1 cellular context compared by ENCODE assay signal in the genomic region with DNA sequence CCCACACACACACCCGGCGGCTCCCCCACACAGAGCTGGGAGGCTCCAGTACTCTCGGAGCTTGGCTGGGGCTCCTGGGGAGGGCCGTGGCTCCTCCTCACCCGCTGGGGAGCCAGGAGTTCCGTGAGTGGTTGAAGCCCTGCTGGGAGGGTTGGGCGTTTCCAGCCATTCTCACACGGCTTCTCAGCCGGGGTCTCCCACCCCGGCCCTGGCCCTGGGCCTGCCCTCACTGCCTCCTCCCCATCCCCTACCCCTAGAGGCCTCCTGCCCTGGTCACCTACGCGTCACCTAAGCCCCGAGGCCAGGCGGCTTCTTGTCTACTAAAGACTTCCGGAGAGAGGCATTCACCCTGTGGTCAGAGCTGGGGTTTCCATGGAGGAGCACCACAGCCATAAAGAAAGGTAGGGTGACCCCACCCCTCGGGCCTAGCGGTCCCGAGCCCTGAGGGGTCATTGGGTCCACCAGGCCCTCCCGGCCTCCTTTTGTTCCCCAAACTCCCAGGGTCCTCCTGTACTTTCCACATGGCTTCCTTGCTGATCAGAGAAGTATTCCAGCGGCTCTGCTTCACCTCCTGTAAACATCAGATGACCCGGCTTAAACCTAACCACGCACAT.
TF ChIP-seq lines count a peak whose summit lies in the region.

No MANE protein-coding gene starts in this region.

TF ChIP-seq in HepG2, 621 proteins besides CTCF, POLR2A, EP300 and RAD21 (continued from another document and continues in another):
- TF ChIP-seq, protein P1, sequence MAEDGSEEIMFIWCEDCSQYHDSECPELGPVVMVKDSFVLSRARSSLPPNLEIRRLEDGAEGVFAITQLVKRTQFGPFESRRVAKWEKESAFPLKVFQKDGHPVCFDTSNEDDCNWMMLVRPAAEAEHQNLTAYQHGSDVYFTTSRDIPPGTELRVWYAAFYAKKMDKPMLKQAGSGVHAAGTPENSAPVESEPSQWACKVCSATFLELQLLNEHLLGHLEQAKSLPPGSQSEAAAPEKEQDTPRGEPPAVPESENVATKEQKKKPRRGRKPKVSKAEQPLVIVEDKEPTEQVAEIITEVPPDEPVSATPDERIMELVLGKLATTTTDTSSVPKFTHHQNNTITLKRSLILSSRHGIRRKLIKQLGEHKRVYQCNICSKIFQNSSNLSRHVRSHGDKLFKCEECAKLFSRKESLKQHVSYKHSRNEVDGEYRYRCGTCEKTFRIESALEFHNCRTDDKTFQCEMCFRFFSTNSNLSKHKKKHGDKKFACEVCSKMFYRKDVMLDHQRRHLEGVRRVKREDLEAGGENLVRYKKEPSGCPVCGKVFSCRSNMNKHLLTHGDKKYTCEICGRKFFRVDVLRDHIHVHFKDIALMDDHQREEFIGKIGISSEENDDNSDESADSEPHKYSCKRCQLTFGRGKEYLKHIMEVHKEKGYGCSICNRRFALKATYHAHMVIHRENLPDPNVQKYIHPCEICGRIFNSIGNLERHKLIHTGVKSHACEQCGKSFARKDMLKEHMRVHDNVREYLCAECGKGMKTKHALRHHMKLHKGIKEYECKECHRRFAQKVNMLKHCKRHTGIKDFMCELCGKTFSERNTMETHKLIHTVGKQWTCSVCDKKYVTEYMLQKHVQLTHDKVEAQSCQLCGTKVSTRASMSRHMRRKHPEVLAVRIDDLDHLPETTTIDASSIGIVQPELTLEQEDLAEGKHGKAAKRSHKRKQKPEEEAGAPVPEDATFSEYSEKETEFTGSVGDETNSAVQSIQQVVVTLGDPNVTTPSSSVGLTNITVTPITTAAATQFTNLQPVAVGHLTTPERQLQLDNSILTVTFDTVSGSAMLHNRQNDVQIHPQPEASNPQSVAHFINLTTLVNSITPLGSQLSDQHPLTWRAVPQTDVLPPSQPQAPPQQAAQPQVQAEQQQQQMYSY (CRISPR knock-in tag; IDR thresholded peaks at IDR 0.05), result no peak
- TF ChIP-seq ZNF850 (CRISPR knock-in tag; conservative IDR thresholded peaks at IDR 0.05), result no peak
- peak; percentile 56; the same call in 1 of the 2 replicates for TF ChIP-seq CREM (IDR thresholded peaks at IDR 0.05)
- TF ChIP-seq CREM (CRISPR knock-in tag; IDR thresholded peaks at IDR 0.05), result no peak
- no peak for TF ChIP-seq ZSCAN12 (CRISPR knock-in tag; IDR thresholded peaks at IDR 0.05)
- no peak for TF ChIP-seq ZNF577 (CRISPR knock-in tag; IDR thresholded peaks at IDR 0.05; ENCODE audit: borderline replicate concordance, low read depth)
- TF ChIP-seq SSRP1 (CRISPR knock-in tag; IDR thresholded peaks at IDR 0.05), result no peak
- no peak for TF ChIP-seq MXD4 (CRISPR knock-in tag; IDR thresholded peaks at IDR 0.05)
- TF ChIP-seq ZNF883 (CRISPR knock-in tag; IDR thresholded peaks at IDR 0.05; ENCODE audit: not compliant biosample characterization), result no peak
- peak; percentile 28; the same call in 1 of the 2 replicates for TF ChIP-seq ZNF792 (CRISPR knock-in tag; IDR thresholded peaks at IDR 0.05)
- TF ChIP-seq MED1 (CRISPR knock-in tag; IDR thresholded peaks at IDR 0.05), result peak; percentile 38; the same call in 1 of the 2 replicates
- TF ChIP-seq ZNF891 (CRISPR knock-in tag; IDR thresholded peaks at IDR 0.05), result peak; percentile 86
- TF ChIP-seq ZFP82 (CRISPR knock-in tag; IDR thresholded peaks at IDR 0.05; ENCODE audit: borderline replicate concordance), result no peak
- TF ChIP-seq, protein P2, sequence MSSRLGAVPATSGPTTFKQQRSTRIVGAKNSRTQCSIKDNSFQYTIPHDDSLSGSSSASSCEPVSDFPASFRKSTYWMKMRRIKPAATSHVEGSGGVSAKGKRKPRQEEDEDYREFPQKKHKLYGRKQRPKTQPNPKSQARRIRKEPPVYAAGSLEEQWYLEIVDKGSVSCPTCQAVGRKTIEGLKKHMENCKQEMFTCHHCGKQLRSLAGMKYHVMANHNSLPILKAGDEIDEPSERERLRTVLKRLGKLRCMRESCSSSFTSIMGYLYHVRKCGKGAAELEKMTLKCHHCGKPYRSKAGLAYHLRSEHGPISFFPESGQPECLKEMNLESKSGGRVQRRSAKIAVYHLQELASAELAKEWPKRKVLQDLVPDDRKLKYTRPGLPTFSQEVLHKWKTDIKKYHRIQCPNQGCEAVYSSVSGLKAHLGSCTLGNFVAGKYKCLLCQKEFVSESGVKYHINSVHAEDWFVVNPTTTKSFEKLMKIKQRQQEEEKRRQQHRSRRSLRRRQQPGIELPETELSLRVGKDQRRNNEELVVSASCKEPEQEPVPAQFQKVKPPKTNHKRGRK (CRISPR knock-in tag; IDR thresholded peaks at IDR 0.05), result no peak
- TF ChIP-seq, protein P3, sequence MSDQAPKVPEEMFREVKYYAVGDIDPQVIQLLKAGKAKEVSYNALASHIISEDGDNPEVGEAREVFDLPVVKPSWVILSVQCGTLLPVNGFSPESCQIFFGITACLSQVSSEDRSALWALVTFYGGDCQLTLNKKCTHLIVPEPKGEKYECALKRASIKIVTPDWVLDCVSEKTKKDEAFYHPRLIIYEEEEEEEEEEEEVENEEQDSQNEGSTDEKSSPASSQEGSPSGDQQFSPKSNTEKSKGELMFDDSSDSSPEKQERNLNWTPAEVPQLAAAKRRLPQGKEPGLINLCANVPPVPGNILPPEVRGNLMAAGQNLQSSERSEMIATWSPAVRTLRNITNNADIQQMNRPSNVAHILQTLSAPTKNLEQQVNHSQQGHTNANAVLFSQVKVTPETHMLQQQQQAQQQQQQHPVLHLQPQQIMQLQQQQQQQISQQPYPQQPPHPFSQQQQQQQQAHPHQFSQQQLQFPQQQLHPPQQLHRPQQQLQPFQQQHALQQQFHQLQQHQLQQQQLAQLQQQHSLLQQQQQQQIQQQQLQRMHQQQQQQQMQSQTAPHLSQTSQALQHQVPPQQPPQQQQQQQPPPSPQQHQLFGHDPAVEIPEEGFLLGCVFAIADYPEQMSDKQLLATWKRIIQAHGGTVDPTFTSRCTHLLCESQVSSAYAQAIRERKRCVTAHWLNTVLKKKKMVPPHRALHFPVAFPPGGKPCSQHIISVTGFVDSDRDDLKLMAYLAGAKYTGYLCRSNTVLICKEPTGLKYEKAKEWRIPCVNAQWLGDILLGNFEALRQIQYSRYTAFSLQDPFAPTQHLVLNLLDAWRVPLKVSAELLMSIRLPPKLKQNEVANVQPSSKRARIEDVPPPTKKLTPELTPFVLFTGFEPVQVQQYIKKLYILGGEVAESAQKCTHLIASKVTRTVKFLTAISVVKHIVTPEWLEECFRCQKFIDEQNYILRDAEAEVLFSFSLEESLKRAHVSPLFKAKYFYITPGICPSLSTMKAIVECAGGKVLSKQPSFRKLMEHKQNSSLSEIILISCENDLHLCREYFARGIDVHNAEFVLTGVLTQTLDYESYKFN (CRISPR knock-in tag; conservative IDR thresholded peaks at IDR 0.05), result peak; percentile 58
- TF ChIP-seq, protein P4, sequence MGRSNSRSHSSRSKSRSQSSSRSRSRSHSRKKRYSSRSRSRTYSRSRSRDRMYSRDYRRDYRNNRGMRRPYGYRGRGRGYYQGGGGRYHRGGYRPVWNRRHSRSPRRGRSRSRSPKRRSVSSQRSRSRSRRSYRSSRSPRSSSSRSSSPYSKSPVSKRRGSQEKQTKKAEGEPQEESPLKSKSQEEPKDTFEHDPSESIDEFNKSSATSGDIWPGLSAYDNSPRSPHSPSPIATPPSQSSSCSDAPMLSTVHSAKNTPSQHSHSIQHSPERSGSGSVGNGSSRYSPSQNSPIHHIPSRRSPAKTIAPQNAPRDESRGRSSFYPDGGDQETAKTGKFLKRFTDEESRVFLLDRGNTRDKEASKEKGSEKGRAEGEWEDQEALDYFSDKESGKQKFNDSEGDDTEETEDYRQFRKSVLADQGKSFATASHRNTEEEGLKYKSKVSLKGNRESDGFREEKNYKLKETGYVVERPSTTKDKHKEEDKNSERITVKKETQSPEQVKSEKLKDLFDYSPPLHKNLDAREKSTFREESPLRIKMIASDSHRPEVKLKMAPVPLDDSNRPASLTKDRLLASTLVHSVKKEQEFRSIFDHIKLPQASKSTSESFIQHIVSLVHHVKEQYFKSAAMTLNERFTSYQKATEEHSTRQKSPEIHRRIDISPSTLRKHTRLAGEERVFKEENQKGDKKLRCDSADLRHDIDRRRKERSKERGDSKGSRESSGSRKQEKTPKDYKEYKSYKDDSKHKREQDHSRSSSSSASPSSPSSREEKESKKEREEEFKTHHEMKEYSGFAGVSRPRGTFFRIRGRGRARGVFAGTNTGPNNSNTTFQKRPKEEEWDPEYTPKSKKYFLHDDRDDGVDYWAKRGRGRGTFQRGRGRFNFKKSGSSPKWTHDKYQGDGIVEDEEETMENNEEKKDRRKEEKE (IDR thresholded peaks at IDR 0.05), result no peak
- TF ChIP-seq, protein P5, sequence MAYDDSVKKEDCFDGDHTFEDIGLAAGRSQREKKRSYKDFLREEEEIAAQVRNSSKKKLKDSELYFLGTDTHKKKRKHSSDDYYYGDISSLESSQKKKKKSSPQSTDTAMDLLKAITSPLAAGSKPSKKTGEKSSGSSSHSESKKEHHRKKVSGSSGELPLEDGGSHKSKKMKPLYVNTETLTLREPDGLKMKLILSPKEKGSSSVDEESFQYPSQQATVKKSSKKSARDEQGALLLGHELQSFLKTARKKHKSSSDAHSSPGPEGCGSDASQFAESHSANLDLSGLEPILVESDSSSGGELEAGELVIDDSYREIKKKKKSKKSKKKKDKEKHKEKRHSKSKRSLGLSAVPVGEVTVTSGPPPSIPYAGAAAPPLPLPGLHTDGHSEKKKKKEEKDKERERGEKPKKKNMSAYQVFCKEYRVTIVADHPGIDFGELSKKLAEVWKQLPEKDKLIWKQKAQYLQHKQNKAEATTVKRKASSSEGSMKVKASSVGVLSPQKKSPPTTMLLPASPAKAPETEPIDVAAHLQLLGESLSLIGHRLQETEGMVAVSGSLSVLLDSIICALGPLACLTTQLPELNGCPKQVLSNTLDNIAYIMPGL (CRISPR knock-in tag; IDR thresholded peaks at IDR 0.05; ENCODE audit: borderline replicate concordance in 1 of 2, low read depth in 1 of 2), result no peak; a peak in 1 of 4 replicates
- TF ChIP-seq TCF12 (IDR thresholded peaks at IDR 0.05), result no peak
- 0 out of 2 replicates have a peak, but pooled peaks have one; percentile 44 for TF ChIP-seq TCF12 (CRISPR knock-in tag; IDR thresholded peaks at IDR 0.05)
- no peak for TF ChIP-seq CHD4 (IDR thresholded peaks at IDR 0.05; ENCODE audit: borderline replicate concordance, low read length)
- TF ChIP-seq, protein P6, sequence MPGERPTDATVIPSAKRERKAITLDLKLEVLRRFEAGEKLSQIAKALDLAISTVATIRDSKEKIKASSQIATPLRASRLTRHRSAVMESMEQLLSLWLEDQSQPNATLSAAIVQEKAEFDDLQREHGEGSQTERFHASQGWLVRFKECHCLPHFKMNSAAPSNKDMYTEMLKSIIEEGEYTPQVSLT (CRISPR knock-in tag; IDR thresholded peaks at IDR 0.05; ENCODE audit: borderline replicate concordance, low read depth), result no peak
- no peak for TF ChIP-seq PAF1 (CRISPR knock-in tag; IDR thresholded peaks at IDR 0.05)
- peak; percentile 61; the same call in 1 of the 2 replicates for TF ChIP-seq MEIS1 (CRISPR knock-in tag; IDR thresholded peaks at IDR 0.05; ENCODE audit: borderline replicate concordance)
- no peak for TF ChIP-seq CCAR2 (optimal IDR thresholded peaks at IDR 0.05; ENCODE audit: low read depth, low read length)
- TF ChIP-seq FOXA1 (IDR thresholded peaks at IDR 0.05), result no peak
- no peak for TF ChIP-seq FOXA1 (CRISPR knock-in tag; IDR thresholded peaks at IDR 0.05)
- TF ChIP-seq, protein P7, sequence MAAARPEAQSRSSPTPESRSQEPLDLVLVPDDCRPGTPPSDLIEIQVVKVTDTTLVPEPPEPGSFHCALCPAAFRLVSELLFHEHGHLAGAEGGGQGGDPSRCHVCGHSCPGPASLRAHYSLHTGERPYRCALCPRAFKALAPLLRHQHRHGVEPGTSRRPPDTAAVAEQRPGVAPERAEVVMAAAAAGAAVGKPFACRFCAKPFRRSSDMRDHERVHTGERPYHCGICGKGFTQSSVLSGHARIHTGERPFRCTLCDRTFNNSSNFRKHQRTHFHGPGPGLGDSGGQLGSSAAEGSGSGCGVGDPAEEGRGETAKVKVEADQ (CRISPR knock-in tag; IDR thresholded peaks at IDR 0.05; ENCODE audit: borderline replicate concordance), result peak; percentile 26; the same call in 1 of the 2 replicates
- TF ChIP-seq NFYB (CRISPR knock-in tag; IDR thresholded peaks at IDR 0.05), result 0 out of 2 replicates have a peak, but pooled peaks have one; percentile 18
- TF ChIP-seq MIER3 (CRISPR knock-in tag; IDR thresholded peaks at IDR 0.05; ENCODE audit: borderline replicate concordance), result no peak
- TF ChIP-seq, protein P8, sequence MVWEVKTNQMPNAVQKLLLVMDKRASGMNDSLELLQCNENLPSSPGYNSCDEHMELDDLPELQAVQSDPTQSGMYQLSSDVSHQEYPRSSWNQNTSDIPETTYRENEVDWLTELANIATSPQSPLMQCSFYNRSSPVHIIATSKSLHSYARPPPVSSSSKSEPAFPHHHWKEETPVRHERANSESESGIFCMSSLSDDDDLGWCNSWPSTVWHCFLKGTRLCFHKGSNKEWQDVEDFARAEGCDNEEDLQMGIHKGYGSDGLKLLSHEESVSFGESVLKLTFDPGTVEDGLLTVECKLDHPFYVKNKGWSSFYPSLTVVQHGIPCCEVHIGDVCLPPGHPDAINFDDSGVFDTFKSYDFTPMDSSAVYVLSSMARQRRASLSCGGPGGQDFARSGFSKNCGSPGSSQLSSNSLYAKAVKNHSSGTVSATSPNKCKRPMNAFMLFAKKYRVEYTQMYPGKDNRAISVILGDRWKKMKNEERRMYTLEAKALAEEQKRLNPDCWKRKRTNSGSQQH (CRISPR knock-in tag; IDR thresholded peaks at IDR 0.05; ENCODE audit: low read depth), result no peak
- no peak for TF ChIP-seq ZNF225 (CRISPR knock-in tag; IDR thresholded peaks at IDR 0.05)
- no peak for TF ChIP-seq JUNB (CRISPR knock-in tag; IDR thresholded peaks at IDR 0.05; ENCODE audit: borderline replicate concordance)
- peak; percentile 32; the same call in 1 of the 2 replicates for TF ChIP-seq NR2C2 (CRISPR knock-in tag; IDR thresholded peaks at IDR 0.05; ENCODE audit: borderline replicate concordance)
- TF ChIP-seq NPAS2 (CRISPR knock-in tag; IDR thresholded peaks at IDR 0.05; ENCODE audit: borderline replicate concordance), result no peak
- peak; percentile 25; the same call in 1 of the 2 replicates for TF ChIP-seq HDAC2 (CRISPR knock-in tag; IDR thresholded peaks at IDR 0.05)
- no peak for TF ChIP-seq NFIC (IDR thresholded peaks at IDR 0.05; ENCODE audit: low read length)
- TF ChIP-seq, protein P9, sequence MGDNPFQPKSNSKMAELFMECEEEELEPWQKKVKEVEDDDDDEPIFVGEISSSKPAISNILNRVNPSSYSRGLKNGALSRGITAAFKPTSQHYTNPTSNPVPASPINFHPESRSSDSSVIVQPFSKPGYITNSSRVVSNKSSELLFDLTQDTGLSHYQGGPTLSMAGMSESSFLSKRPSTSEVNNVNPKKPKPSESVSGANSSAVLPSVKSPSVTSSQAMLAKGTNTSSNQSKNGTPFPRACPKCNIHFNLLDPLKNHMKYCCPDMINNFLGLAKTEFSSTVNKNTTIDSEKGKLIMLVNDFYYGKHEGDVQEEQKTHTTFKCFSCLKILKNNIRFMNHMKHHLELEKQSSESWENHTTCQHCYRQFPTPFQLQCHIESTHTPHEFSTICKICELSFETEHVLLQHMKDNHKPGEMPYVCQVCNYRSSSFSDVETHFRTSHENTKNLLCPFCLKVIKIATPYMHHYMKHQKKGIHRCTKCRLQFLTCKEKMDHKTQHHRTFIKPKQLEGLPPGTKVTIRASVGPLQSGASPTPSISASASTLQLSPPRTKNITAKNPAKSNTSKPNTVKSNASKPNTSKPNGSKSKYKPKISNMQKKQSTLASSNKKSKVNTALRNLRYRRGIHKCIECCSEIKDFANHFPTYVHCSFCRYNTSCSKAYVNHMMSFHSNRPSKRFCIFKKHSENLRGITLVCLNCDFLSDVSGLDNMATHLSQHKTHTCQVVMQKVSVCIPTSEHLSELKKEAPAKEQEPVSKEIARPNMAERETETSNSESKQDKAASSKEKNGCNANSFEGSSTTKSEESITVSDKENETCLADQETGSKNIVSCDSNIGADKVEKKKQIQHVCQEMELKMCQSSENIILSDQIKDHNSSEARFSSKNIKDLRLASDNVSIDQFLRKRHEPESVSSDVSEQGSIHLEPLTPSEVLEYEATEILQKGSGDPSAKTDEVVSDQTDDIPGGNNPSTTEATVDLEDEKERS (CRISPR knock-in tag; IDR thresholded peaks at IDR 0.05), result no peak
- TF ChIP-seq ZFP90 (CRISPR knock-in tag; IDR thresholded peaks at IDR 0.05; ENCODE audit: borderline replicate concordance), result no peak
- TF ChIP-seq KDM1A (CRISPR knock-in tag; IDR thresholded peaks at IDR 0.05), result peak; percentile 43; the same call in 1 of the 2 replicates
